Comparison of ENCODE assay signal across 18 cellular contexts in genomic region chr3:192858849-192859585, GRCh38. TPM values are rescaled to one million over a fixed set of nuclear protein-coding genes. Genes with fewer than 3 reads are reported as not detected.
DNase-seq lines count a peak whose midpoint lies in the region; ATAC-seq, FAIRE-seq and TF ChIP-seq lines count a peak whose summit lies in the region.
"Had no signal": no experiment of that assay in that cellular context is flagged by ENCODE, and none has a peak within 500 bp of the region (broad histone marks: within the 10 kb centered on the region; RNA-seq: fewer than 3 reads in every experiment).

No MANE protein-coding gene starts in this region.

- no peak overlapping the region for H3K14ac ChIP-seq in H1 (ENCODE audit: insufficient read length)

- 0 out of 2 replicates have a peak overlapping the region, but pooled peaks have one; percentile 63 for H3K18ac ChIP-seq in H1 (ENCODE audit: extremely low read depth, low read length)

- peaks cover 0 to 2% of the 10 kb centered on the region in 2 experiments for H4K20me1 ChIP-seq in H1 (replicated peaks in 1 of 2; ENCODE audit: control insufficient read depth in 1 of 2, insufficient read depth in 2 of 2, low read length in 2 of 2)
- no peaks in the 10 kb centered on the region for H4K20me1 ChIP-seq in Karpas-422 (ENCODE audit: insufficient read depth, low read depth, low read length)

- no peak overlapping the region for H2BK15ac ChIP-seq in H1 (ENCODE audit: low read length)

- TF ChIP-seq RAD21 in H1 (IDR thresholded peaks at IDR 0.05 in 1 of 2, conservative IDR thresholded peaks at IDR 0.05 in 1 of 2; ENCODE audit: low read depth in 2 of 2, low read length in 2 of 2), result no peak

- H3K27me3 ChIP-seq in CD4-positive, CD25-positive, alpha-beta regulatory T cell (ENCODE audit: control insufficient read depth, insufficient read depth, low read length), result no peaks in the 10 kb centered on the region
- no peaks in the 10 kb centered on the region for H3K27me3 ChIP-seq in H1 (replicated peaks in 1 of 4; ENCODE audit: control insufficient read depth in 3 of 4, extremely low read depth in 1 of 4, insufficient read depth in 3 of 4, low read length in 3 of 4)
- 0 out of 2 replicates have a peak, but pooled peaks cover 2% of the 10 kb centered on the region for H3K27me3 ChIP-seq in Karpas-422 (ENCODE audit: low read length)

- no peak for DNase-seq in CD4-positive, CD25-positive, alpha-beta regulatory T cell
- no peak for DNase-seq in HFFc6
- DNase-seq in H1 (ENCODE audit: low read depth in 1 of 2, low spot score in 2 of 2), result no peak
- DNase-seq in mesothelial cell of epicardium (ENCODE audit: low spot score in 2 of 2, unreplicated experiment in 2 of 2), result no peak
- no peak for DNase-seq in NCI-H1092 (lab: John Stamatoyannopoulos, UW)
- no peak for DNase-seq in Karpas-422
- DNase-seq: C1 segment of cervical spinal cord; DMS 273 treated with DMSO at 0.1 percent for 48 hours; GF-D8; NCI-H1436; NCI-H2029; NCI-H2171; NCI-H446; NCI-H69; NK-92 treated with Interleukin-12 subunit alpha and Interleukin-12 subunit beta, amount 100 ng/mL, for 24 hours; SIG-M5 had no signal

- no peak overlapping the region for H2BK5ac ChIP-seq in H1 (ENCODE audit: low read depth, low read length)

- H3K4me1 ChIP-seq in CD4-positive, CD25-positive, alpha-beta regulatory T cell (ENCODE audit: control insufficient read depth, insufficient read depth, low read length, poor library complexity, severe bottlenecking), result peaks cover 5% of the 10 kb centered on the region
- H3K4me1 ChIP-seq in H1 (replicated peaks in 1 of 4; ENCODE audit: control insufficient read depth in 3 of 4, insufficient read depth in 4 of 4, low read length in 3 of 4), result peaks cover 0 to 6% (median 4%) of the 10 kb centered on the region in 4 experiments; a peak in 5 of 7 replicates
- no peaks in the 10 kb centered on the region for H3K4me1 ChIP-seq in Karpas-422 (ENCODE audit: low read length)
- H3K4me1 ChIP-seq: A549 had no signal

- H3K27ac Mint-ChIP-seq in CD4-positive, CD25-positive, alpha-beta regulatory T cell, result peak overlapping the region in 2 of 3 donors; percentile 28 to 32
- peak overlapping the region; percentile 82; the same call in 1 of the 2 replicates for H3K27ac Mint-ChIP-seq in HFFc6
- peak overlapping the region; percentile 18 for H3K27ac Mint-ChIP-seq in mesothelial cell of epicardium

- TF ChIP-seq POLR2A in H1 (IDR thresholded peaks at IDR 0.05; ENCODE audit: control extremely low read depth in 1 of 2, low read depth in 2 of 2, low read length in 2 of 2), result no peak

- no peak overlapping the region for H4K8ac ChIP-seq in H1 (ENCODE audit: extremely low read depth, insufficient read depth, low read length)

- no peaks in the 10 kb centered on the region for H3K9me3 Mint-ChIP-seq in CD4-positive, CD25-positive, alpha-beta regulatory T cell
- H3K9me3 Mint-ChIP-seq in HFFc6 (no peaks in the 10 kb centered on the region), mesothelial cell of epicardium (peaks cover 4% of the 10 kb centered on the region)

- no peak overlapping the region for H2AFZ ChIP-seq in H1 (ENCODE audit: low read length)
- H2AFZ ChIP-seq in Karpas-422 (ENCODE audit: low read length), result no peak overlapping the region

- H3K56ac ChIP-seq in H1 (replicated peaks; ENCODE audit: insufficient read length, low read depth, low read length), result no peak overlapping the region

- no peak overlapping the region for H2BK120ac ChIP-seq in H1 (replicated peaks; ENCODE audit: low read depth, low read length)

- no peaks in the 10 kb centered on the region for H3K36me3 ChIP-seq in CD4-positive, CD25-positive, alpha-beta regulatory T cell (ENCODE audit: control insufficient read depth, insufficient read depth, low read length)
- H3K36me3 ChIP-seq in H1 (ENCODE audit: control insufficient read depth in 2 of 4, insufficient read depth in 4 of 4, low read length in 3 of 4), result no peaks in the 10 kb centered on the region
- no peaks in the 10 kb centered on the region for H3K36me3 ChIP-seq in Karpas-422 (ENCODE audit: insufficient read depth, low read length)

- H3K9me3 ChIP-seq in CD4-positive, CD25-positive, alpha-beta regulatory T cell (ENCODE audit: control insufficient read depth in 2 of 2, low read length in 2 of 2), result no peaks in the 10 kb centered on the region
- H3K9me3 ChIP-seq in H1 (ENCODE audit: insufficient read depth in 2 of 2, low read depth in 1 of 2, low read length in 1 of 2), result no peaks in the 10 kb centered on the region
- no peaks in the 10 kb centered on the region for H3K9me3 ChIP-seq in Karpas-422 (ENCODE audit: low read length)
- H3K9me3 ChIP-seq: A549 had no signal

- peaks cover 0 to 12% (median 10%) of the 10 kb centered on the region in 4 donors for H3K4me1 Mint-ChIP-seq in CD4-positive, CD25-positive, alpha-beta regulatory T cell
- H3K4me1 Mint-ChIP-seq in HFFc6 (ENCODE audit: low read depth) (peaks cover 48% of the 10 kb centered on the region), mesothelial cell of epicardium (peaks cover 11% of the 10 kb centered on the region)

- POLR2A ChIA-PET in H1 (lab: Charles Lee; ENCODE audit: partially characterized antibody), result interaction anchor here (0.6 kb wide), 1 partner anchor 45 kb away, joined by 4 read pairs; no protein-coding TSS in a partner anchor

- H3K79me1 ChIP-seq in H1 (ENCODE audit: low read depth, low read length), result peaks cover 12% of the 10 kb centered on the region

- H3K9ac ChIP-seq in H1 (replicated peaks in 1 of 4; ENCODE audit: extremely low read depth in 1 of 4, low read depth in 3 of 4, low read length in 3 of 4) (no peak overlapping the region), Karpas-422 (ENCODE audit: low read length) (no peak overlapping the region)

- no peak overlapping the region for H4K91ac ChIP-seq in H1 (replicated peaks; ENCODE audit: insufficient read length, low read length)

- no peak for TF ChIP-seq EP300 in H1 (IDR thresholded peaks at IDR 0.05; ENCODE audit: borderline replicate concordance in 1 of 2, low read depth in 2 of 2, low read length in 2 of 2)

- H3K27ac ChIP-seq in CD4-positive, CD25-positive, alpha-beta regulatory T cell (ENCODE audit: insufficient read depth, low read length, poor library complexity, severe bottlenecking), result no peak overlapping the region
- H3K27ac ChIP-seq in H1 (ENCODE audit: low read depth, low read length), result no peak overlapping the region
- H3K27ac ChIP-seq in Karpas-422 (ENCODE audit: low read length), result no peak overlapping the region
- H3K27ac ChIP-seq: A549 had no signal

- H4K5ac ChIP-seq in H1 (ENCODE audit: insufficient read length, low read depth, low read length), result no peak overlapping the region

- no peak for ATAC-seq in CD4-positive, CD25-positive, alpha-beta regulatory T cell (ENCODE audit: low read depth in 2 of 2)
- no peak for ATAC-seq in GM18867 (IDR thresholded peaks at IDR 0.05; ENCODE audit: unreplicated experiment)
- ATAC-seq: A549 had no signal

- CTCF ChIA-PET in H1 (lab: Charles Lee; ENCODE audit: partially characterized antibody), result no interaction called here

- no peak overlapping the region for H2BK20ac ChIP-seq in H1 (ENCODE audit: low read length)

- FAIRE-seq in H1 (lab: Jason Lieb, UNC), result no peak
- FAIRE-seq: A549 had no signal

- no peaks in the 10 kb centered on the region for H3K9me2 ChIP-seq in Karpas-422 (replicated peaks; ENCODE audit: insufficient read depth, low read length)

- H3K4ac ChIP-seq in H1 (replicated peaks; ENCODE audit: insufficient read length, low read depth, low read length), result no peak overlapping the region

- no peak overlapping the region for H2AK5ac ChIP-seq in H1 (ENCODE audit: low read depth, low read length)

- no peak overlapping the region for H3K4me3 Mint-ChIP-seq in CD4-positive, CD25-positive, alpha-beta regulatory T cell
- H3K4me3 Mint-ChIP-seq in HFFc6 (no peak overlapping the region), mesothelial cell of epicardium (no peak overlapping the region)

- H3K4me3 ChIP-seq in CD4-positive, CD25-positive, alpha-beta regulatory T cell (ENCODE audit: low read depth, low read length), result no peak overlapping the region
- no peak overlapping the region for H3K4me3 ChIP-seq in H1 (ENCODE audit: extremely low read depth in 1 of 4, insufficient read depth in 2 of 4, low read depth in 3 of 4, low read length in 4 of 4)
- H3K4me3 ChIP-seq in Karpas-422 (ENCODE audit: low read length), result no peak overlapping the region
- H3K4me3 ChIP-seq: A549 had no signal

- peaks cover 0 to 92% of the 10 kb centered on the region in 2 experiments; a peak in 2 of 4 replicates for H3K79me2 ChIP-seq in H1 (ENCODE audit: control insufficient read depth in 1 of 2, insufficient read depth in 2 of 2, low read length in 2 of 2)
- no peaks in the 10 kb centered on the region for H3K79me2 ChIP-seq in Karpas-422 (ENCODE audit: low read length)

- H3K23me2 ChIP-seq in H1 (ENCODE audit: low read depth, low read length), result no peaks in the 10 kb centered on the region

- H3K27me3 Mint-ChIP-seq in CD4-positive, CD25-positive, alpha-beta regulatory T cell, result no peaks in the 10 kb centered on the region
- H3K27me3 Mint-ChIP-seq in HFFc6 (ENCODE audit: insufficient read depth) (peaks cover 1% of the 10 kb centered on the region; the same call in 1 of the 2 replicates), mesothelial cell of epicardium (ENCODE audit: low read depth) (no peaks in the 10 kb centered on the region)

- no peak overlapping the region for H2BK12ac ChIP-seq in H1 (ENCODE audit: low read depth, low read length)

- H3K4me2 ChIP-seq in H1 (ENCODE audit: insufficient read depth in 1 of 2, low read depth in 2 of 2, low read length in 2 of 2) (no peak overlapping the region), Karpas-422 (ENCODE audit: low read depth, low read length, poor library complexity, severe bottlenecking) (no peak overlapping the region)
- H3K4me2 ChIP-seq: A549 had no signal

- no peak overlapping the region for H3K23ac ChIP-seq in H1 (ENCODE audit: insufficient read length)

- H3K36me3 Mint-ChIP-seq in CD4-positive, CD25-positive, alpha-beta regulatory T cell, result no peaks in the 10 kb centered on the region
- H3K36me3 Mint-ChIP-seq in HFFc6 (ENCODE audit: low read depth) (peaks cover 13% of the 10 kb centered on the region), mesothelial cell of epicardium (peaks cover 8% of the 10 kb centered on the region)

- TF ChIP-seq CTCF in HFFc6 (IDR thresholded peaks at IDR 0.05) (no peak), H1 (IDR thresholded peaks at IDR 0.05; ENCODE audit: control extremely low read depth in 1 of 3, insufficient read depth in 1 of 3, low read depth in 1 of 3, low read length in 3 of 3) (no peak), mesothelial cell of epicardium (IDR thresholded peaks at IDR 0.05; ENCODE audit: unreplicated experiment) (no peak)

- WGBS in H1 (ENCODE audit: extremely low coverage in 1 of 2, insufficient coverage in 1 of 2, insufficient read length in 1 of 2, insufficient replicate concordance in 2 of 2, low coverage in 1 of 2, low lambda C conversion rate in 2 of 2, missing lambda C conversion rate in 1 of 2), 2 experiments, result 94% methylated on average over 9 of the region's 9 CpGs; no CpG with 5 or more reads in 1 of the 2 experiments

RNA-seq across cellular contexts. Expression of gene MB21D2, which starts 58.6 kb away (rescaled TPM):
- total RNA-seq in CD4-positive, CD25-positive, alpha-beta regulatory T cell, result 10.8 TPM
- 1 to 10 TPM; 2.6 to 3.9 (median 3.0) TPM for polyA plus RNA-seq in CD4-positive, CD25-positive, alpha-beta regulatory T cell
- total RNA-seq in HFFc6 (2021; fragmentation: NEBNext Ultra II Directional; extraction: Animal tissue kit (Norgen Biotek cat#: 25700)), result 10 to 100 TPM; 17.2 to 20.9 (median 19.5) TPM
- total RNA-seq in H1 (2021; fragmentation: NEBNext Ultra II Directional; extraction: Animal tissue kit (Norgen Biotek cat#: 25700)), result 20.7 and 21.0 TPM in 2 replicates
- 10.0 and 10.1 TPM in 2 replicates for polyA plus RNA-seq in H1 (2011; rRNA removed)
- 8.7 TPM for polyA plus RNA-seq in H1 (2011; cell fraction: cytosol; rRNA removed)
- polyA plus RNA-seq in H1 (2011; cell fraction: nucleus; rRNA removed), result 9.1 TPM
- 6.9 to 12.6 TPM (median 8.7 TPM) in 4 replicates for polyA plus RNA-seq in H1 (2012, experiment 1 of 2)
- 3.4 TPM for polyA plus RNA-seq in H1 (2012, experiment 2 of 2)
- 12.0 TPM for polyA plus RNA-seq in H1 (2013, experiment 1 of 2)
- polyA plus RNA-seq in H1 (2013, experiment 2 of 2), result 12.6 TPM
- 23.3 and 27.7 TPM in 2 replicates for polyA minus RNA-seq in H1 (2011; rRNA and poly(A)+ RNA removed)
- polyA minus RNA-seq in H1 (2011; cell fraction: cytosol; rRNA and poly(A)+ RNA removed), result 9.5 TPM
- polyA minus RNA-seq in H1 (2011; cell fraction: nucleus; rRNA and poly(A)+ RNA removed), result 17.0 TPM
- total RNA-seq in mesothelial cell of epicardium, result 8.5 to 9.4 TPM (median 9.1 TPM) in 3 replicates
- not detected in 2 replicates for total RNA-seq in Karpas-422 (2014; rRNA removed; shearing (Covaris generic); ENCODE audit: low replicate concordance)

Comparison
In these comparisons a context has a peak if more than half of its experiments do, and no peak if none do; other contexts are left out.
1. H3K27ac Mint-ChIP-seq: peak in every context shown above with its lines; median percentile 82 in HFFc6; 30 in CD4-positive, CD25-positive, alpha-beta regulatory T cell; 18 in mesothelial cell of epicardium.